In genomic region chr4:111678908-111679307, GRCh38 we compare ENCODE assay signal across 19 cellular contexts.
"Had no signal": no experiment of that assay in that cellular context is flagged by ENCODE, and none has a peak within 500 bp of the region (broad histone marks: within the 10 kb centered on the region; RNA-seq: fewer than 3 reads in every experiment).

No MANE protein-coding gene starts in this region.

- H3K27me3 ChIP-seq: colonic mucosa, gastroesophageal sphincter, ovary, tibial artery, upper lobe of right lung, vagina had no signal

- DNase-seq: cerebellar nuclear complex; colonic mucosa; effector CD4-positive, alpha-beta T cell; kidney glomerular epithelial cell; mucosa of descending colon; naive thymus-derived CD8-positive, alpha-beta T cell; nucleus accumbens; ovary; right cardiac atrium; small intestine; stimulated activated CD4-positive, alpha-beta T cell treated with anti-CD3 and anti-CD28 coated beads, Interleukin-12 subunit alpha, Interleukin-12 subunit beta, amount 100 ng/mL, for 4 hours; stimulated activated CD8-positive, alpha-beta memory T cell treated with anti-CD3 and anti-CD28 coated beads, Interleukin-4, amount 100 ng/mL, for 48 hours; stimulated activated naive CD8-positive, alpha-beta T cell treated with anti-CD3 and anti-CD28 coated beads, Interleukin-15, Interleukin-2, amounts not matched to agents 100 U/mL and 50 U/mL, for 24 hours; tibial artery; upper lobe of right lung had no signal

- H3K36me3 ChIP-seq: colonic mucosa, gastroesophageal sphincter, ovary, tibial artery, upper lobe of right lung, vagina had no signal

- H3K4me1 ChIP-seq: colonic mucosa, gastroesophageal sphincter, tibial artery, upper lobe of right lung, vagina had no signal

- ATAC-seq: esophagus mucosa; gastroesophageal sphincter; mucosa of descending colon; naive thymus-derived CD8-positive, alpha-beta T cell; stimulated activated effector memory CD8-positive, alpha-beta T cell treated with anti-CD3 and anti-CD28 coated beads, Interleukin-12 subunit alpha, Interleukin-12 subunit beta, amount 100 ng/mL, for 72 hours; stimulated activated naive CD8-positive, alpha-beta T cell treated with anti-CD3 and anti-CD28 coated beads, Interleukin-15, Interleukin-2, amounts not matched to agents 100 U/mL and 50 U/mL, for 24 hours; upper lobe of right lung had no signal

- H3K9me3 ChIP-seq: colonic mucosa, gastroesophageal sphincter, mucosa of descending colon, ovary, tibial artery, upper lobe of right lung, vagina had no signal

- H3K4me3 ChIP-seq: colonic mucosa, gastroesophageal sphincter, mucosa of descending colon, ovary, tibial artery, upper lobe of right lung, vagina had no signal

- H3K27ac ChIP-seq: colonic mucosa, gastroesophageal sphincter, ovary, tibial artery, upper lobe of right lung, vagina had no signal
